In genomic region chr11:2379471-2380174, GRCh38 we compare ENCODE assay signal across 1 cellular context.
TF ChIP-seq lines count a peak whose summit lies in the region.

No MANE protein-coding gene starts in this region.

TF ChIP-seq in WTC11, 78 proteins besides CTCF, POLR2A, EP300 and RAD21 (continued from another document):
- no peak for TF ChIP-seq ZNF532 (CRISPR knock-in tag; IDR thresholded peaks at IDR 0.05; ENCODE audit: borderline replicate concordance)
